ENCODE assay signal across 9 cellular contexts in the genomic region with DNA sequence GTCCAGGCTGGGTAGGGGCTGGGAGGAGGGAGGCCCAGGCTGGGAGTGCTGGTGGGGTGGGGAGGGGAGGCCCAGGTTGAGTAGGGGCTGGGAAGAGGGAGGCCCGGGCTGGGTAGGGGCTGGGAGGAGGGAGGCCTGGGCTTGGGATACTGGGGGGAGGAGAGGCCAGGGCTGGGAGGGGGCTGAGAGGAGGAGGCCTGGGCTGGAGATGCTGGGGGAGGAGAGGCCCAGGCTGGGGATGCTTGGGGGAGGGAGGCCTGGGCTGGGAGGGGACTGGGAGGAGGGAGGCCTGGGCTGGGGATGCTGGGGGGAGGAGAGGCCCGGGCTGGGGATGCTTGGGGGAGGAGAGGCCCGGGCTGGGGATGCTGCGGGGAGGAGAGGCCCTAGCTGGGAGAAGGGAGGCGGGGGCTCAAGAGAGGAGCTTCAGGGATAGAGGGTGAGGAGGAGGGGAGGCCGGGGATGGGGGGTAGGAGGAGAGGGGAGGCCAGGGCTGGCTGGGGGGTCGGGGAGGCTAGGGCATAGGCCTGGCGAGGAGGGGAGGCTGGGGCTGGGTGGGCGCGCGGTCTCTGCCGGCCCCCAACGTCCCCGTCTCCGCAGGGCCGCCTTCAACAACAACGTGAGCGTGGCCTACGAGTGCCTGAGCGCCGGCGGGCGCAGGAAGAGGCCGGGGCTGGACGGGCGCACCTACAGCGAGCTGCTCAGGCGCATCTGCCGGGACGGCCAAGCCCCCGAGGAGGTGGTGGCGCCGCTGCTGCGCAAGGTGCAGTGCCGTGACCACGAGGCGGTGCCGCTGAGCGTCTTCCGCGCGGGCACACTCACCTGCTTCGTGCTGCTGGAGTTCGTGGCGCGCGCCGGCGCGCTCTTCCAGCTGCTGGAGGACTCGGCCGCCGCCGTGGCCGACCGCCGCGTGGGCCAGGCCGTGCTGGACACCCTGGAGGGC. TPM values are rescaled to one million over a fixed set of nuclear protein-coding genes. Genes with fewer than 3 reads are reported as not detected.
DNase-seq lines count a peak whose midpoint lies in the region; TF ChIP-seq lines count a peak whose summit lies in the region.
"Had no signal": no experiment of that assay in that cellular context is flagged by ENCODE, and none has a peak within 500 bp of the region (broad histone marks: within the 10 kb centered on the region; RNA-seq: fewer than 3 reads in every experiment).

No MANE protein-coding gene starts in this region.

- no peak for TF ChIP-seq POLR2A in esophagus muscularis mucosa (IDR thresholded peaks at IDR 0.05; ENCODE audit: low read depth)

- no peaks in the 10 kb centered on the region for H4K20me1 ChIP-seq in MM.1S (ENCODE audit: insufficient read depth, low read length)

- no peak overlapping the region for H3K27ac ChIP-seq in MM.1S (ENCODE audit: low read length)
- no peak overlapping the region for H3K27ac ChIP-seq in esophagus muscularis mucosa (replicated peaks in 1 of 4)

- no peaks in the 10 kb centered on the region for H3F3A ChIP-seq in MM.1S (ENCODE audit: insufficient read depth, low read length)

- no peak overlapping the region for H3K9ac ChIP-seq in MM.1S (ENCODE audit: low read length)

- H3K27me3 ChIP-seq in MM.1S (replicated peaks; ENCODE audit: insufficient read depth, low read length) (peaks cover 24% of the 10 kb centered on the region), esophagus muscularis mucosa (no peaks in the 10 kb centered on the region)

- H3K4me3 ChIP-seq in MM.1S (ENCODE audit: low read length) (no peak overlapping the region), esophagus muscularis mucosa (no peak overlapping the region)

- DNase-seq in T follicular helper cell (ENCODE audit: low read depth), result peak; percentile 53
- DNase-seq in activated naive CD4-positive, alpha-beta T cell treated with Interleukin-2 at 50 U/mL for 16 hours, result peak; percentile 65
- peak; percentile 97 for DNase-seq in left kidney (ENCODE audit: low read depth, low spot score)
- peak; percentile 24 to 44 for DNase-seq in stimulated activated CD8-positive, alpha-beta memory T cell treated with anti-CD3 and anti-CD28 coated beads, Interleukin-2, amount 100 ng/mL, for 1 hour (ENCODE audit: low read depth in 2 of 2)
- DNase-seq in MM.1S, result no peak
- DNase-seq in GDM1 (lab: John Stamatoyannopoulos, UW), result no peak
- DNase-seq in MV-4-11 (lab: John Stamatoyannopoulos, UW), result no peak
- no peak for DNase-seq in esophagus muscularis mucosa (ENCODE audit: extremely low spot score)

- H3K79me2 ChIP-seq in MM.1S (ENCODE audit: low read length), result no peaks in the 10 kb centered on the region

- H3K36me3 ChIP-seq in MM.1S (replicated peaks; ENCODE audit: insufficient read depth, low read length) (no peaks in the 10 kb centered on the region), esophagus muscularis mucosa (peaks cover 0 to 18% (median 13%) of the 10 kb centered on the region in 4 donors)

- no peaks in the 10 kb centered on the region for H3K9me2 ChIP-seq in MM.1S (replicated peaks; ENCODE audit: insufficient read depth, low read length)

- no peak overlapping the region for H2AFZ ChIP-seq in MM.1S (ENCODE audit: low read length)

- no peaks in the 10 kb centered on the region for H3K4me1 ChIP-seq in MM.1S (ENCODE audit: low read length)
- H3K4me1 ChIP-seq in esophagus muscularis mucosa, result peaks cover 0 to 8% (median 0%) of the 10 kb centered on the region in 4 donors

- no peak for TF ChIP-seq CTCF in MM.1S (IDR thresholded peaks at IDR 0.05; ENCODE audit: low read length)
- no peak for TF ChIP-seq CTCF in esophagus muscularis mucosa (IDR thresholded peaks at IDR 0.05)

- WGBS in esophagus muscularis mucosa, result 43% methylated on average over 22 of the region's 59 CpGs

- H3K9me3 ChIP-seq in MM.1S (replicated peaks; ENCODE audit: insufficient read depth, low read length) (no peaks in the 10 kb centered on the region), esophagus muscularis mucosa (no peaks in the 10 kb centered on the region)

- no peak overlapping the region for H3K4me2 ChIP-seq in MM.1S (ENCODE audit: low read depth, low read length)

- intact Hi-C loops in esophagus muscularis mucosa (cut with DNase I), result no loop called here

- no peak for TF ChIP-seq EP300 in esophagus muscularis mucosa (IDR thresholded peaks at IDR 0.05)

RNA-seq across cellular contexts. Expression of a gene that starts 11.3 kb away (rescaled TPM):
- 10 to 100 TPM; 61.7 to 86.6 (median 64.4) TPM for total RNA-seq in esophagus muscularis mucosa

RNA-seq across cellular contexts. Expression of a gene that starts 13.0 kb away (rescaled TPM):
- total RNA-seq in esophagus muscularis mucosa, result 100 to 1,000 TPM in 1 of 4 donors, 10 to 100 TPM in 3; 62.5 to 100 (median 76.2) TPM

RNA-seq across cellular contexts. Expression of a gene that starts 22.3 kb away (rescaled TPM):
- under 1 TPM in 2 of 4 donors, not detected in 2; 0.17 to 0.42 TPM for total RNA-seq in esophagus muscularis mucosa

RNA-seq across cellular contexts. Expression of a gene that starts 25.3 kb away (rescaled TPM):
- under 1 TPM in 2 of 4 donors, not detected in 2; 0.50 to 0.58 TPM for total RNA-seq in esophagus muscularis mucosa
- total RNA-seq: HT-29 had no signal

RNA-seq across cellular contexts. Expression of a gene that starts 53.8 kb away (rescaled TPM):
- total RNA-seq in esophagus muscularis mucosa, result 100 to 1,000 TPM; 304 to 416 (median 362) TPM

Comparison
In these comparisons a context has a peak if more than half of its experiments do, and no peak if none do; other contexts are left out.
1. DNase-seq: peak in T follicular helper cell (single experiment), activated naive CD4-positive, alpha-beta T cell treated with Interleukin-2 at 50 U/mL for 16 hours (single experiment), left kidney (single experiment) and stimulated activated CD8-positive, alpha-beta memory T cell treated with anti-CD3 and anti-CD28 coated beads, Interleukin-2, amount 100 ng/mL, for 1 hour (2 of 2); none in MM.1S (single experiment), GDM1 (single experiment), MV-4-11 (single experiment) and esophagus muscularis mucosa (single experiment).